Comparison of ENCODE assay signal across 1 cellular context in genomic region chr4:128513664-128514484, GRCh38.
TF ChIP-seq lines count a peak whose summit lies in the region.

No MANE protein-coding gene starts in this region.

TF ChIP-seq in SK-N-SH treated with all-trans-retinoic acid at 6 μM for 48 hours, 23 proteins besides CTCF, POLR2A, EP300 and RAD21 (continued from another document):
- TF ChIP-seq PATZ1 (CRISPR knock-in tag; IDR thresholded peaks at IDR 0.05; ENCODE audit: borderline replicate concordance) (no peak), ARNTL (CRISPR knock-in tag; IDR thresholded peaks at IDR 0.05; ENCODE audit: borderline replicate concordance, low read depth) (no peak), TCF4 (CRISPR knock-in tag; IDR thresholded peaks at IDR 0.05; ENCODE audit: borderline replicate concordance) (no peak), ZFP3 (CRISPR knock-in tag; IDR thresholded peaks at IDR 0.05) (no peak), TOX (CRISPR knock-in tag; IDR thresholded peaks at IDR 0.05; ENCODE audit: borderline replicate concordance) (no peak), OSR1 (CRISPR knock-in tag; IDR thresholded peaks at IDR 0.05) (no peak), CREB5 (CRISPR knock-in tag; IDR thresholded peaks at IDR 0.05; ENCODE audit: low read depth) (no peak), TSHZ2 (CRISPR knock-in tag; IDR thresholded peaks at IDR 0.05) (no peak)
- TF ChIP-seq, protein P1, sequence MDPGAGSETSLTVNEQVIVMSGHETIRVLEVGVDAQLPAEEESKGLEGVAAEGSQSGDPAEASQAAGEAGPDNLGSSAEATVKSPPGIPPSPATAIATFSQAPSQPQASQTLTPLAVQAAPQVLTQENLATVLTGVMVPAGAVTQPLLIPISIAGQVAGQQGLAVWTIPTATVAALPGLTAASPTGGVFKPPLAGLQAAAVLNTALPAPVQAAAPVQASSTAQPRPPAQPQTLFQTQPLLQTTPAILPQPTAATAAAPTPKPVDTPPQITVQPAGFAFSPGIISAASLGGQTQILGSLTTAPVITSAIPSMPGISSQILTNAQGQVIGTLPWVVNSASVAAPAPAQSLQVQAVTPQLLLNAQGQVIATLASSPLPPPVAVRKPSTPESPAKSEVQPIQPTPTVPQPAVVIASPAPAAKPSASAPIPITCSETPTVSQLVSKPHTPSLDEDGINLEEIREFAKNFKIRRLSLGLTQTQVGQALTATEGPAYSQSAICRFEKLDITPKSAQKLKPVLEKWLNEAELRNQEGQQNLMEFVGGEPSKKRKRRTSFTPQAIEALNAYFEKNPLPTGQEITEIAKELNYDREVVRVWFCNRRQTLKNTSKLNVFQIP (CRISPR knock-in tag; IDR thresholded peaks at IDR 0.05; ENCODE audit: borderline replicate concordance, low read depth): no peak
